ENCODE assay signal across 9 cellular contexts in genomic region chr4:173264960-173265281, GRCh38.
DNase-seq lines count a peak whose midpoint lies in the region; ATAC-seq, FAIRE-seq and TF ChIP-seq lines count a peak whose summit lies in the region.
"Had no signal": no experiment of that assay in that cellular context is flagged by ENCODE, and none has a peak within 500 bp of the region (broad histone marks: within the 10 kb centered on the region; RNA-seq: fewer than 3 reads in every experiment).

No MANE protein-coding gene starts in this region.

- peak overlapping the region; percentile 40 for H2AK5ac ChIP-seq in mesenchymal stem cell (ENCODE audit: low read length, severe bottlenecking)

- H2AFZ ChIP-seq in mesenchymal stem cell (ENCODE audit: low read depth, low read length), result no peak overlapping the region

- no peaks in the 10 kb centered on the region for H3K36me3 ChIP-seq in CD8-positive, alpha-beta memory T cell (ENCODE audit: insufficient read depth, low read length)
- H3K36me3 ChIP-seq in mesenchymal stem cell (ENCODE audit: control insufficient read depth in 1 of 2, insufficient read depth in 2 of 2, low read depth in 1 of 2, low read length in 2 of 2), result peaks cover 0 to 7% of the 10 kb centered on the region in 2 experiments
- no peaks in the 10 kb centered on the region for H3K36me3 ChIP-seq in kidney (ENCODE audit: control insufficient read depth in 1 of 2, insufficient read depth in 2 of 2, low read length in 2 of 2)

- no peak overlapping the region for H3K4me2 ChIP-seq in mesenchymal stem cell (ENCODE audit: low read length, poor library complexity, severe bottlenecking)

- H2BK120ac ChIP-seq in mesenchymal stem cell (ENCODE audit: low read depth, low read length), result no peak overlapping the region

- H3K18ac ChIP-seq in mesenchymal stem cell (ENCODE audit: low read depth in 1 of 2, low read length in 2 of 2), result peak overlapping the region in 1 of 2 experiments; percentile 50

- DNase-seq in CD8-positive, alpha-beta memory T cell, result no peak
- DNase-seq in T-cell (peak in 1 of 34 experiments; percentile 15), mesenchymal stem cell (no peak), RPMI8226 (no peak), kidney (no peak)

- H3K23ac ChIP-seq in mesenchymal stem cell (ENCODE audit: low read length in 2 of 2), result no peak overlapping the region

- H3K9me3 Mint-ChIP-seq in CD8-positive, alpha-beta memory T cell, result no peaks in the 10 kb centered on the region
- H3K9me3 Mint-ChIP-seq in T-cell, result no peaks in the 10 kb centered on the region

- H2BK12ac ChIP-seq in mesenchymal stem cell (ENCODE audit: low read length in 2 of 2), result no peak overlapping the region

- TF ChIP-seq CTCF in kidney (IDR thresholded peaks at IDR 0.05; ENCODE audit: borderline replicate concordance, extremely low read depth, insufficient read depth), result no peak

- H3K4ac ChIP-seq in mesenchymal stem cell (ENCODE audit: low read depth in 1 of 2, low read length in 2 of 2), result peak overlapping the region in 1 of 2 experiments; percentile 71

- no peak overlapping the region for H2BK15ac ChIP-seq in mesenchymal stem cell (ENCODE audit: low read depth, poor library complexity, severe bottlenecking)

- H3K79me1 ChIP-seq in mesenchymal stem cell (replicated peaks; ENCODE audit: low read length, poor library complexity, severe bottlenecking), result peaks cover 11% of the 10 kb centered on the region

- H4K8ac ChIP-seq in mesenchymal stem cell (ENCODE audit: low read length), result peak overlapping the region; percentile 66

- peak overlapping the region in 5 of 8 donors; percentile 5 to 81 (median 65) for H3K27ac Mint-ChIP-seq in CD8-positive, alpha-beta memory T cell
- H3K27ac Mint-ChIP-seq in T-cell, result peak overlapping the region in 1 of 2 donors; percentile 77

- FAIRE-seq in kidney (lab: Jason Lieb, UNC), result no peak
- FAIRE-seq: colon, G401.6 had no signal

- peaks cover 16% of the 10 kb centered on the region for H3K4me1 ChIP-seq in CD8-positive, alpha-beta memory T cell (ENCODE audit: insufficient read depth, low read length)
- H3K4me1 ChIP-seq in mesenchymal stem cell (ENCODE audit: control insufficient read depth, insufficient read depth, low read depth, low read length), result peaks cover 8% of the 10 kb centered on the region
- no peaks in the 10 kb centered on the region for H3K4me1 ChIP-seq in kidney (ENCODE audit: control insufficient read depth in 1 of 2, insufficient read depth in 1 of 2, low read depth in 1 of 2, low read length in 2 of 2)

- no peak overlapping the region for H3K4me3 ChIP-seq in CD8-positive, alpha-beta memory T cell (ENCODE audit: low read length)
- H3K4me3 ChIP-seq in mesenchymal stem cell (ENCODE audit: insufficient read depth in 1 of 2, low read depth in 1 of 2, low read length in 2 of 2) (peak overlapping the region in 1 of 2 experiments; percentile 3), kidney (ENCODE audit: low read length in 2 of 2) (no peak overlapping the region)

- CTCF ChIA-PET in CD8-positive, alpha-beta memory T cell (lab: Charles Lee), result interaction anchor here (1.0 kb wide), 1 partner anchor 37 kb away, joined by 3 read pairs; no protein-coding TSS in a partner anchor
- CTCF ChIA-PET in T-cell (lab: Charles Lee), result interaction anchor here (0.6 to 1.2 kb wide), 5 partner anchors 15 to 251 kb away, joined by 3 to 6 read pairs (median 4); no protein-coding TSS in a partner anchor

- ATAC-seq in GM21390 (IDR thresholded peaks at IDR 0.05; ENCODE audit: unreplicated experiment) (peak; percentile 3), T-cell (replicated peaks in 1 of 4) (peak in 3 of 4 experiments; percentile 27 to 46 (median 38)), GM18858 (IDR thresholded peaks at IDR 0.05; ENCODE audit: unreplicated experiment) (no peak)

- peaks cover 0 to 5% (median 2%) of the 10 kb centered on the region in 3 donors for H3K36me3 Mint-ChIP-seq in CD8-positive, alpha-beta memory T cell
- H3K36me3 Mint-ChIP-seq in T-cell, result peaks cover 3% of the 10 kb centered on the region

- peak overlapping the region; percentile 64 for H4K91ac ChIP-seq in mesenchymal stem cell (ENCODE audit: low read length)

- H3K4me1 Mint-ChIP-seq in CD8-positive, alpha-beta memory T cell, result peaks cover 31 to 43% (median 43%) of the 10 kb centered on the region in 3 donors
- H3K4me1 Mint-ChIP-seq in T-cell, result peaks cover 28 to 45% (median 43%) of the 10 kb centered on the region in 3 donors

- H3K9ac ChIP-seq in mesenchymal stem cell (ENCODE audit: low read length), result no peak overlapping the region
- no peak overlapping the region for H3K9ac ChIP-seq in kidney (ENCODE audit: low read length in 2 of 2)

- no peak overlapping the region for H3K27ac ChIP-seq in CD8-positive, alpha-beta memory T cell (ENCODE audit: low read depth, low read length)
- H3K27ac ChIP-seq in mesenchymal stem cell (ENCODE audit: low read length, poor library complexity, severe bottlenecking) (peak overlapping the region; percentile 41), kidney (ENCODE audit: low read depth in 2 of 2, low read length in 2 of 2) (no peak overlapping the region)

- H2BK5ac ChIP-seq in mesenchymal stem cell (ENCODE audit: low read depth, low read length, poor library complexity, severe bottlenecking), result no peak overlapping the region

- intact Hi-C loops in kidney (cut with DNase I), result no loop called here

- no peaks in the 10 kb centered on the region for H3K27me3 ChIP-seq in CD8-positive, alpha-beta memory T cell (ENCODE audit: insufficient read depth, low read length, poor library complexity, severe bottlenecking)
- H3K27me3 ChIP-seq in mesenchymal stem cell (ENCODE audit: control insufficient read depth in 1 of 2, insufficient read depth in 1 of 2, low read length in 2 of 2), result no peaks in the 10 kb centered on the region

- no peaks in the 10 kb centered on the region for H3K27me3 Mint-ChIP-seq in CD8-positive, alpha-beta memory T cell
- no peaks in the 10 kb centered on the region for H3K27me3 Mint-ChIP-seq in T-cell

- 95% methylated on average over 3 of the region's 3 CpGs for WGBS in mesenchymal stem cell

- H3K4me3 Mint-ChIP-seq in CD8-positive, alpha-beta memory T cell, result peak overlapping the region in 3 of 7 donors; percentile 7 to 16 (median 8)
- H3K4me3 Mint-ChIP-seq in T-cell, result peak overlapping the region in 2 of 3 donors; percentile 8 to 58

- H3K9me3 ChIP-seq in CD8-positive, alpha-beta memory T cell (ENCODE audit: low read length), result no peaks in the 10 kb centered on the region
- H3K9me3 ChIP-seq in mesenchymal stem cell (ENCODE audit: control insufficient read depth, low read length) (no peaks in the 10 kb centered on the region), kidney (ENCODE audit: control insufficient read depth in 1 of 2, low read length in 2 of 2) (no peaks in the 10 kb centered on the region)

- POLR2A ChIA-PET in CD8-positive, alpha-beta memory T cell (lab: Charles Lee), result no interaction called here
- POLR2A ChIA-PET in T-cell (lab: Charles Lee), result no interaction called here

- peak overlapping the region in 1 of 2 experiments; percentile 3 for H3K14ac ChIP-seq in mesenchymal stem cell (ENCODE audit: low read length in 2 of 2)
